Comparison of ENCODE assay signal across 8 cellular contexts in the genomic region with DNA sequence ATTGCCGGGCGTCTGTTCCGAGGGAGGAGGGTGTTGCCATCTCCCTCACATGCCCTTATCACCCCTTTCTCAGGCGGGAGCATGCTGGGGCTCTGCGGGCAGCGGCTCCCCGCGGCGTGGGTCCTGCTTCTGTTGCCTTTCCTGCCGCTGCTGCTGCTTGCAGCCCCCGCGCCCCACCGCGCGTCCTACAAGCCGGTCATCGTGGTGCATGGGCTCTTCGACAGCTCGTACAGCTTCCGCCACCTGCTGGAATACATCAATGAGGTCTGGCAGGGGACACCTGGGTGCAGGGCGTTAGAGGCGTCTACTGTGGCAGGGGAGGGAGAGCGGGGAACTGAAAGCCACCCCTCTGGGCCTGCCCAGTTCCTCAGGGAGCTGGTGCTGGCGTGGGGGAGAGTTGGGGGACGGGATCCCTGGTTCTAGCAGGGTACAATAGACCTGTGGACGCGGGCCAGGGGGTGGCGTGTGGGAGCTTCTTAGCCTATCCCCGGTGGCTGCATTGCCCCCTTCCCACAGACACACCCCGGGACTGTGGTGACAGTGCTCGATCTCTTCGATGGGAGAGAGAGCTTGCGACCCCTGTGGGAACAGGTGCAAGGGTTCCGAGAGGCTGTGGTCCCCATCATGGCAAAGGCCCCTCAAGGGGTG.
A peak's percentile ranks its signal among the peaks of the same experiment; 100 is the strongest.
DNase-seq lines count a peak whose midpoint lies in the region; ATAC-seq and TF ChIP-seq lines count a peak whose summit lies in the region.

No MANE protein-coding gene starts in this region.

- DNase-seq in DMS 273 treated with DMSO at 0.1 percent for 48 hours (lab: John Stamatoyannopoulos, UW) = peak; percentile 21
- DNase-seq in NCI-H2227 treated with DMSO at 0.1 percent for 48 hours (lab: John Stamatoyannopoulos, UW) = peak; percentile 41
- peak; percentile 57 for DNase-seq in activated CD4-positive, CD25-positive, alpha-beta regulatory T cell treated with anti-CD3 and anti-CD28 coated beads, Interleukin-2, amount 50 U/mL, for 72 hours
- peak; percentile 77 for DNase-seq in choroid plexus epithelial cell (ENCODE audit: low read depth)
- DNase-seq in left kidney (ENCODE audit: low read depth, low spot score) = peak; percentile 94
- DNase-seq in stimulated activated CD4-positive, alpha-beta T cell treated with anti-CD3 and anti-CD28 coated beads, Interleukin-4, amount 100 ng/mL, for 1 hour = peak; percentile 57

- peak; percentile 73 for TF ChIP-seq CTCF in choroid plexus epithelial cell (conservative IDR thresholded peaks at IDR 0.05; ENCODE audit: low read depth, low read length)

- H3K4me3 ChIP-seq in choroid plexus epithelial cell (ENCODE audit: low read depth, low read length) = peak overlapping the region; percentile 96

- ATAC-seq in HG02571 (IDR thresholded peaks at IDR 0.05; ENCODE audit: unreplicated experiment) = peak; percentile 50
- ATAC-seq in GM21528 (IDR thresholded peaks at IDR 0.05; ENCODE audit: low FRiP score, unreplicated experiment) = no peak

Comparison
In these comparisons a context has a peak if more than half of its experiments do, and no peak if none do; other contexts are left out.
1. DNase-seq: peak in every context shown above with its lines; median percentile 94 in left kidney; 77 in choroid plexus epithelial cell; 57 in activated CD4-positive, CD25-positive, alpha-beta regulatory T cell treated with anti-CD3 and anti-CD28 coated beads, Interleukin-2, amount 50 U/mL, for 72 hours; 57 in stimulated activated CD4-positive, alpha-beta T cell treated with anti-CD3 and anti-CD28 coated beads, Interleukin-4, amount 100 ng/mL, for 1 hour; 41 in NCI-H2227 treated with DMSO at 0.1 percent for 48 hours; 21 in DMS 273 treated with DMSO at 0.1 percent for 48 hours.